In the genomic region with DNA sequence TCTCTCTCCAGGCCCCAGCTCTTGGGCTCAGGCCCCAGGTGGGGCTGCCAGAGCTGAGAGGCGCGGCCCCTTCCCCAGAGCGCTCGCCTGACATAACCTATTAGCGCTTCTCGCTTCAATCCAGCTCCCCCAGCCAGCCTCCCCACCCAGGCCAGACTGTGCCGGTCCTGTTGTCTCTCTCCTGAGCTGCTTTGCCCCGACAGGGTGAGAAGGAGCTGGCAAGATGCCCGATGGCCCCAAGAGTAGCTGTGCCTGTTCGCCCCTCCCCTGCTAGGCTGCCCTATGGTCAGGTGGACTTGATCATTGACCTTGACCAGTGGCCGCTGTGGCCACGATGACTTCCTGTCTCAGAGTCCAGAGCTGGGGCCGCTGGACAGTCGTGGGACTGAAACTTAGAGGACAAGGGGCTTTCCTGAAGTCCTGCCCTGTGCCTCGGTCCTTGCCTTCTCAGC, we compare ENCODE assay signal across 14 cellular contexts. TPM values are rescaled to one million over a fixed set of nuclear protein-coding genes. Genes with fewer than 3 reads are reported as not detected.
DNase-seq lines count a peak whose midpoint lies in the region; ATAC-seq and TF ChIP-seq lines count a peak whose summit lies in the region.
"Had no signal": no experiment of that assay in that cellular context is flagged by ENCODE, and none has a peak within 500 bp of the region (broad histone marks: within the 10 kb centered on the region; RNA-seq: fewer than 3 reads in every experiment).

No MANE protein-coding gene starts in this region.

- H3K27me3 ChIP-seq in ascending aorta (no peaks in the 10 kb centered on the region), lower lobe of right lung (ENCODE audit: low read depth) (no peaks in the 10 kb centered on the region)

- H3K9me3 ChIP-seq in ascending aorta, result no peaks in the 10 kb centered on the region
- no peaks in the 10 kb centered on the region for H3K9me3 ChIP-seq in lower lobe of right lung

- H3K4me3 ChIP-seq in ascending aorta, result peak overlapping the region in 1 of 2 donors; percentile 8
- no peak overlapping the region for H3K4me3 ChIP-seq in lower lobe of right lung
- H3K4me3 ChIP-seq: smooth muscle cell had no signal

- H3K27ac ChIP-seq in ascending aorta (peak overlapping the region; percentile 93 to 97), lower lobe of right lung (peak overlapping the region; percentile 21)

- TF ChIP-seq CTCF in ascending aorta (IDR thresholded peaks at IDR 0.05) (no peak), lower lobe of right lung (IDR thresholded peaks at IDR 0.05) (no peak)

- H3K36me3 ChIP-seq in ascending aorta, result no peaks in the 10 kb centered on the region
- no peaks in the 10 kb centered on the region for H3K36me3 ChIP-seq in lower lobe of right lung

- H3K4me1 ChIP-seq in ascending aorta, result peaks cover 28 to 52% of the 10 kb centered on the region in 2 donors
- peaks cover 36% of the 10 kb centered on the region for H3K4me1 ChIP-seq in lower lobe of right lung

- intact Hi-C loops in ascending aorta (cut with DNase I) (no loop called here), lower lobe of right lung (cut with DNase I) (no loop called here)

- peak; percentile 36 for DNase-seq in A172 (ENCODE audit: low spot score)
- peak in 1 of 2 donors; percentile 82 for DNase-seq in ascending aorta (ENCODE audit: low spot score in 2 of 2)
- DNase-seq in lower lobe of right lung, result no peak
- DNase-seq in LoVo (ENCODE audit: low spot score), result no peak
- DNase-seq: activated naive CD8-positive, alpha-beta T cell treated with anti-CD3 and anti-CD28 coated beads, Interleukin-2, amount 10 ng/mL, durations not matched to agents 7 days and 5 days; DMS153; NCI-H1092; NCI-H524 had no signal

- ATAC-seq in lower lobe of right lung, result peak in 1 of 2 donors; percentile 4
- ATAC-seq in GM19035 (IDR thresholded peaks at IDR 0.05; ENCODE audit: unreplicated experiment), result no peak
- no peak for ATAC-seq in HG03354 (IDR thresholded peaks at IDR 0.05; ENCODE audit: poor library complexity, severe bottlenecking, unreplicated experiment)

RNA-seq across cellular contexts. Expression of a gene that starts 9.1 kb away (rescaled TPM):
- 0.52 and 1.7 TPM in 2 replicates for total RNA-seq in A172 (2014; rRNA removed; shearing (Covaris generic))
- total RNA-seq in ascending aorta (not detected), lower lobe of right lung (not detected)
- total RNA-seq: activated naive CD8-positive, alpha-beta T cell treated with anti-CD3 and anti-CD28 coated beads, Interleukin-2, amount 10 ng/mL, durations not matched to agents 7 days and 5 days; fibroblast of lung; H4; smooth muscle cell; urinary bladder had no signal

RNA-seq across cellular contexts. Expression of a gene that starts 27.8 kb away (rescaled TPM):
- total RNA-seq in A172 (2014; rRNA removed; shearing (Covaris generic)), result 2.3 and 3.1 TPM in 2 replicates
- total RNA-seq in ascending aorta, result not detected
- 4.0 TPM for total RNA-seq in lower lobe of right lung

RNA-seq across cellular contexts. Expression of a gene that starts 39.3 kb away (rescaled TPM):
- 31.4 and 35.4 TPM in 2 replicates for total RNA-seq in A172 (2014; rRNA removed; shearing (Covaris generic))
- 0.21 TPM for total RNA-seq in ascending aorta
- 116 TPM for total RNA-seq in lower lobe of right lung

Comparison
In these comparisons a context has a peak if more than half of its experiments do, and no peak if none do; other contexts are left out.
1. RNA of a gene that starts 39.3 kb away (total RNA-seq): 116 TPM in lower lobe of right lung (single experiment) and 31.4 to 35.4 TPM in A172; 0.21 TPM in ascending aorta (single experiment); every median in the first group is over 10 times any median in the second.